8 cellular contexts compared by ENCODE assay signal in the genomic region with DNA sequence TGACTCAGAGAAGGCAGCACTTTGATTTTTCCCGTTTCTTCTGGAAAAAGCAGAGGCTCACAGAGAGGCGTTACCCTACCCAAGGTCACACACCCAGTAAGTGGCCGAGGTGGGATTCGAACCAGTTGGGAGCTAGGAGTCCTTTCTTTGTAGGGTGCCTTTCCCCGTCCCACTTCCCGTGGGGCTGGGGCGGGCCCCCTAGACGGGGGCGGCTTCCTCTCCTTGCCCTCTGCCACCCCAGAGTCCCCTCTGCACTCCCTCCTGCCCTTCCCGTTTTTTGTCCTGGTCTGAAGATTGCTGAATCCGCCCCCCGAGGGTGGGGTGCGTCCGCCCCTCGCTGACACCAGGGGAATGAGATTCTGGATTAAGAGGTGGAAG. TPM values are rescaled to one million over a fixed set of nuclear protein-coding genes. Genes with fewer than 3 reads are reported as not detected.
A peak's percentile ranks its signal among the peaks of the same experiment; 100 is the strongest.
DNase-seq lines count a peak whose midpoint lies in the region; ATAC-seq and FAIRE-seq lines count a peak whose summit lies in the region.

No MANE protein-coding gene starts in this region.

- H3K36me3 ChIP-seq in small intestine (ENCODE audit: control insufficient read depth in 2 of 2, insufficient read depth in 2 of 2, low read length in 2 of 2): no peaks in the 10 kb centered on the region

- WGBS in right cardiac atrium: 22% methylated on average over 15 of the region's 15 CpGs
- WGBS in small intestine, 3 donors: 3 to 14% (median 5%) methylated on average over 15 of the region's 15 CpGs

- H3K27me3 ChIP-seq in right cardiac atrium (ENCODE audit: control insufficient read depth, insufficient read depth): no peaks in the 10 kb centered on the region
- no peaks in the 10 kb centered on the region for H3K27me3 ChIP-seq in small intestine (ENCODE audit: control insufficient read depth in 2 of 2, insufficient read depth in 2 of 2, low read length in 2 of 2)

- DNase-seq in AG08396 (ENCODE audit: low spot score) (peak; percentile 46), right cardiac atrium (peak; percentile 47 to 76 (median 69)), small intestine (no peak), NCI-H1092 (lab: John Stamatoyannopoulos, UW) (no peak), NCI-H146 treated with DMSO at 0.1 percent for 48 hours (lab: John Stamatoyannopoulos, UW; ENCODE audit: unreplicated experiment) (no peak), NCI-H1105 (lab: John Stamatoyannopoulos, UW) (no peak)
- DNase-seq in Jurkat, Clone E6-1 (ENCODE audit: low read depth, low spot score): no peak
- peak; percentile 28 for DNase-seq in activated naive CD4-positive, alpha-beta T cell treated with anti-CD3 and anti-CD28 coated beads, Interleukin-2, amount 50 U/mL, for 16 hours

- peak; percentile 2 to 19 for ATAC-seq in right cardiac atrium

- no peak for FAIRE-seq in small intestine (lab: Jason Lieb, UNC)

- H3K4me3 ChIP-seq in Jurkat, Clone E6-1 (ENCODE audit: low read length): peak overlapping the region; percentile 75
- H3K4me3 ChIP-seq in right cardiac atrium (ENCODE audit: low read length) (peak overlapping the region; percentile 96), small intestine (ENCODE audit: low read depth in 1 of 2, low read length in 2 of 2) (peak overlapping the region; percentile 96 to 97)

- H3K9me3 ChIP-seq in right cardiac atrium (ENCODE audit: control insufficient read depth, low read length): no peaks in the 10 kb centered on the region
- no peaks in the 10 kb centered on the region for H3K9me3 ChIP-seq in small intestine (ENCODE audit: control insufficient read depth, low read depth)

- peaks cover 3% of the 10 kb centered on the region for H3K4me1 ChIP-seq in right cardiac atrium (ENCODE audit: control insufficient read depth, insufficient read depth, low read length)
- H3K4me1 ChIP-seq in small intestine (ENCODE audit: control insufficient read depth in 2 of 2, insufficient read depth in 1 of 2, low read depth in 1 of 2, low read length in 1 of 2): peaks cover 0 to 4% of the 10 kb centered on the region in 2 donors

- H3K27ac ChIP-seq in right cardiac atrium (ENCODE audit: low read length) (peak overlapping the region; percentile 61), small intestine (ENCODE audit: low read depth in 1 of 2, low read length in 1 of 2) (peak overlapping the region; percentile 93 to 94)

- intact Hi-C loops in right cardiac atrium (cut with DNase I): loop anchor here in 2 of 4 donors (10.0 kb wide), 1 partner anchor 145 kb away; the partner anchor contains the start of genes IGHMBP2 (in 2 of the 2) and MRPL21 (in 2 of the 2)

RNA-seq across cellular contexts. Expression of gene TPCN2, which starts 0.7 kb away (rescaled TPM):
- 20.0 TPM for polyA plus RNA-seq in Jurkat, Clone E6-1 (2012; ENCODE audit: insufficient read depth, insufficient read length)
- 10 to 100 TPM in 1 of 4 donors, 1 to 10 TPM in 3; 7.2 to 11.1 (median 9.0) TPM for total RNA-seq in right cardiac atrium
- 7.0 TPM for polyA plus RNA-seq in right cardiac atrium
- polyA plus RNA-seq in small intestine: 10 to 100 TPM; 11.1 to 13.6 (median 12.0) TPM

RNA-seq across cellular contexts. Expression of gene MRGPRF, which starts 36.4 kb away (rescaled TPM):
- not detected for polyA plus RNA-seq in Jurkat, Clone E6-1 (2012; ENCODE audit: insufficient read depth, insufficient read length)
- total RNA-seq in right cardiac atrium: 10 to 100 TPM in 2 of 4 donors, 1 to 10 TPM in 2; 4.6 to 16.2 (median 9.3) TPM
- polyA plus RNA-seq in right cardiac atrium (9.4 TPM), small intestine (10 to 100 TPM in 1 of 3 donors, 1 to 10 TPM in 1, under 1 TPM in 1; 0.81 to 16.9 (median 1.1) TPM)

Comparison
In these comparisons a context has a peak if more than half of its experiments do, and no peak if none do; other contexts are left out.
1. DNase-seq: peak in AG08396 (single experiment), activated naive CD4-positive, alpha-beta T cell treated with anti-CD3 and anti-CD28 coated beads, Interleukin-2, amount 50 U/mL, for 16 hours (single experiment) and right cardiac atrium (3 of 3); none in Jurkat, Clone E6-1 (single experiment), small intestine (single experiment), NCI-H1092 (single experiment), NCI-H146 treated with DMSO at 0.1 percent for 48 hours (single experiment) and NCI-H1105 (single experiment).
2. Peak in every context shown above with its lines, with median percentiles within 50 percentile points of each other: H3K4me3 ChIP-seq.